8 cellular contexts compared by ENCODE assay signal in genomic region chr3:71581981-71582611, GRCh38. TPM values are rescaled to one million over a fixed set of nuclear protein-coding genes. Genes with fewer than 3 reads are reported as not detected.
A peak's percentile ranks its signal among the peaks of the same experiment; 100 is the strongest.
DNase-seq lines count a peak whose midpoint lies in the region; ATAC-seq and TF ChIP-seq lines count a peak whose summit lies in the region.

No MANE protein-coding gene starts in this region.

- H3K27me3 Mint-ChIP-seq in GM23338 (ENCODE audit: insufficient read depth, low read depth, poor library complexity) = peaks cover 34% of the 10 kb centered on the region
- H3K27me3 Mint-ChIP-seq in naive thymus-derived CD8-positive, alpha-beta T cell = no peaks in the 10 kb centered on the region
- no peaks in the 10 kb centered on the region for H3K27me3 Mint-ChIP-seq in stimulated activated naive CD8-positive, alpha-beta T cell treated with anti-CD3 and anti-CD28 coated beads, Interleukin-15, amount 100 ng/mL, for 72 hours

- ATAC-seq in GM23338 = peak; percentile 25
- peak; percentile 9 to 20 for ATAC-seq in naive thymus-derived CD8-positive, alpha-beta T cell
- peak; percentile 16 for ATAC-seq in stimulated activated naive CD8-positive, alpha-beta T cell treated with anti-CD3 and anti-CD28 coated beads, Interleukin-15, amount 100 ng/mL, for 72 hours
- no peak for ATAC-seq in GM18517 (IDR thresholded peaks at IDR 0.05; ENCODE audit: unreplicated experiment)

- peaks cover 33% of the 10 kb centered on the region for H3K27me3 ChIP-seq in GM23338 (ENCODE audit: insufficient read depth)

- no peaks in the 10 kb centered on the region; the same call in 1 of the 2 replicates for H3F3A ChIP-seq in GM23338 (replicated peaks; ENCODE audit: low read depth)

- peaks cover 29% of the 10 kb centered on the region for H3K4me1 Mint-ChIP-seq in GM23338
- peaks cover 11 to 63% (median 53%) of the 10 kb centered on the region in 4 donors for H3K4me1 Mint-ChIP-seq in naive thymus-derived CD8-positive, alpha-beta T cell
- peaks cover 65% of the 10 kb centered on the region for H3K4me1 Mint-ChIP-seq in stimulated activated naive CD8-positive, alpha-beta T cell treated with anti-CD3 and anti-CD28 coated beads, Interleukin-15, amount 100 ng/mL, for 72 hours

- no peaks in the 10 kb centered on the region for H3K9me2 ChIP-seq in GM23338 (ENCODE audit: insufficient read depth)

- H3K4me3 Mint-ChIP-seq in GM23338 = peak overlapping the region; percentile 91
- H3K4me3 Mint-ChIP-seq in naive thymus-derived CD8-positive, alpha-beta T cell = peak overlapping the region; percentile 87 to 98 (median 94)
- peak overlapping the region; percentile 95 to 97 for H3K4me3 Mint-ChIP-seq in stimulated activated naive CD8-positive, alpha-beta T cell treated with anti-CD3 and anti-CD28 coated beads, Interleukin-15, amount 100 ng/mL, for 72 hours

- H3K27ac Mint-ChIP-seq in GM23338 = peak overlapping the region; percentile 35; the same call in 1 of the 2 replicates
- peak overlapping the region; percentile 83 to 98 (median 92) for H3K27ac Mint-ChIP-seq in naive thymus-derived CD8-positive, alpha-beta T cell
- peak overlapping the region; percentile 99 to 100 for H3K27ac Mint-ChIP-seq in stimulated activated naive CD8-positive, alpha-beta T cell treated with anti-CD3 and anti-CD28 coated beads, Interleukin-15, amount 100 ng/mL, for 72 hours

- POLR2A ChIA-PET in naive thymus-derived CD8-positive, alpha-beta T cell (lab: Charles Lee) = interaction anchor here (0.7 to 2.5 kb wide), 18 partner anchors 9 to 1029 kb away, joined by 3 to 13 read pairs (median 4); no protein-coding TSS in a partner anchor

- peak overlapping the region; percentile 80 for H3K4me3 ChIP-seq in GM23338
- peak overlapping the region; percentile 77 for H3K4me3 ChIP-seq in fibroblast of villous mesenchyme (ENCODE audit: low read depth, low read length)

- H3K4me2 ChIP-seq in GM23338 = peak overlapping the region; percentile 94

- peaks cover 27% of the 10 kb centered on the region for H3K4me1 ChIP-seq in GM23338 (ENCODE audit: insufficient read depth)

- H3K27ac ChIP-seq in GM23338 (ENCODE audit: low read depth) = no peak overlapping the region

- H2AFZ ChIP-seq in GM23338 = peak overlapping the region; percentile 88; the same call in 1 of the 2 replicates

- no peaks in the 10 kb centered on the region; the same call in 2 of the 3 replicates for H3K36me3 Mint-ChIP-seq in GM23338 (ENCODE audit: low read depth)
- no peaks in the 10 kb centered on the region for H3K36me3 Mint-ChIP-seq in naive thymus-derived CD8-positive, alpha-beta T cell

- TF ChIP-seq CTCF in GM23338 (conservative IDR thresholded peaks at IDR 0.05; ENCODE audit: low read depth in 2 of 2) (no peak), fibroblast of villous mesenchyme (IDR thresholded peaks at IDR 0.05; ENCODE audit: insufficient read depth, low read depth, low read length) (no peak)

- no peaks in the 10 kb centered on the region for H4K20me1 ChIP-seq in GM23338 (replicated peaks; ENCODE audit: insufficient read depth)

- DNase-seq in GM23338 (ENCODE audit: low spot score) (peak; percentile 88), OCI-M1 (lab: John Stamatoyannopoulos, UW) (peak; percentile 66), fibroblast of villous mesenchyme (ENCODE audit: low read depth) (peak; percentile 42), OCI-M2 (lab: John Stamatoyannopoulos, UW; ENCODE audit: unreplicated experiment) (no peak)
- DNase-seq in activated effector memory CD4-positive, alpha-beta T cell treated with Interleukin-2 at 50 U/mL for 16 hours = peak; percentile 5
- DNase-seq in naive thymus-derived CD8-positive, alpha-beta T cell = peak; percentile 22 to 69 (median 35)
- peak; percentile 48 to 51 for DNase-seq in stimulated activated naive CD8-positive, alpha-beta T cell treated with anti-CD3 and anti-CD28 coated beads, Interleukin-15, amount 100 ng/mL, for 72 hours

- no peaks in the 10 kb centered on the region for H3K36me3 ChIP-seq in GM23338 (ENCODE audit: insufficient read depth)

- H3K79me2 ChIP-seq in GM23338 (replicated peaks; ENCODE audit: insufficient read depth) = no peaks in the 10 kb centered on the region; the same call in 1 of the 2 replicates

- H3K9me3 Mint-ChIP-seq in GM23338 = peaks cover 5% of the 10 kb centered on the region; the same call in 2 of the 3 replicates
- no peaks in the 10 kb centered on the region for H3K9me3 Mint-ChIP-seq in naive thymus-derived CD8-positive, alpha-beta T cell
- no peaks in the 10 kb centered on the region for H3K9me3 Mint-ChIP-seq in stimulated activated naive CD8-positive, alpha-beta T cell treated with anti-CD3 and anti-CD28 coated beads, Interleukin-15, amount 100 ng/mL, for 72 hours

TF ChIP-seq in GM23338, 12 proteins besides CTCF, POLR2A, EP300 and RAD21 (continues in another document):
- TF ChIP-seq, protein P1, sequence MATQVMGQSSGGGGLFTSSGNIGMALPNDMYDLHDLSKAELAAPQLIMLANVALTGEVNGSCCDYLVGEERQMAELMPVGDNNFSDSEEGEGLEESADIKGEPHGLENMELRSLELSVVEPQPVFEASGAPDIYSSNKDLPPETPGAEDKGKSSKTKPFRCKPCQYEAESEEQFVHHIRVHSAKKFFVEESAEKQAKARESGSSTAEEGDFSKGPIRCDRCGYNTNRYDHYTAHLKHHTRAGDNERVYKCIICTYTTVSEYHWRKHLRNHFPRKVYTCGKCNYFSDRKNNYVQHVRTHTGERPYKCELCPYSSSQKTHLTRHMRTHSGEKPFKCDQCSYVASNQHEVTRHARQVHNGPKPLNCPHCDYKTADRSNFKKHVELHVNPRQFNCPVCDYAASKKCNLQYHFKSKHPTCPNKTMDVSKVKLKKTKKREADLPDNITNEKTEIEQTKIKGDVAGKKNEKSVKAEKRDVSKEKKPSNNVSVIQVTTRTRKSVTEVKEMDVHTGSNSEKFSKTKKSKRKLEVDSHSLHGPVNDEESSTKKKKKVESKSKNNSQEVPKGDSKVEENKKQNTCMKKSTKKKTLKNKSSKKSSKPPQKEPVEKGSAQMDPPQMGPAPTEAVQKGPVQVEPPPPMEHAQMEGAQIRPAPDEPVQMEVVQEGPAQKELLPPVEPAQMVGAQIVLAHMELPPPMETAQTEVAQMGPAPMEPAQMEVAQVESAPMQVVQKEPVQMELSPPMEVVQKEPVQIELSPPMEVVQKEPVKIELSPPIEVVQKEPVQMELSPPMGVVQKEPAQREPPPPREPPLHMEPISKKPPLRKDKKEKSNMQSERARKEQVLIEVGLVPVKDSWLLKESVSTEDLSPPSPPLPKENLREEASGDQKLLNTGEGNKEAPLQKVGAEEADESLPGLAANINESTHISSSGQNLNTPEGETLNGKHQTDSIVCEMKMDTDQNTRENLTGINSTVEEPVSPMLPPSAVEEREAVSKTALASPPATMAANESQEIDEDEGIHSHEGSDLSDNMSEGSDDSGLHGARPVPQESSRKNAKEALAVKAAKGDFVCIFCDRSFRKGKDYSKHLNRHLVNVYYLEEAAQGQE (IDR thresholded peaks at IDR 0.05; ENCODE audit: unreplicated experiment) = no peak
- TF ChIP-seq, protein P2, sequence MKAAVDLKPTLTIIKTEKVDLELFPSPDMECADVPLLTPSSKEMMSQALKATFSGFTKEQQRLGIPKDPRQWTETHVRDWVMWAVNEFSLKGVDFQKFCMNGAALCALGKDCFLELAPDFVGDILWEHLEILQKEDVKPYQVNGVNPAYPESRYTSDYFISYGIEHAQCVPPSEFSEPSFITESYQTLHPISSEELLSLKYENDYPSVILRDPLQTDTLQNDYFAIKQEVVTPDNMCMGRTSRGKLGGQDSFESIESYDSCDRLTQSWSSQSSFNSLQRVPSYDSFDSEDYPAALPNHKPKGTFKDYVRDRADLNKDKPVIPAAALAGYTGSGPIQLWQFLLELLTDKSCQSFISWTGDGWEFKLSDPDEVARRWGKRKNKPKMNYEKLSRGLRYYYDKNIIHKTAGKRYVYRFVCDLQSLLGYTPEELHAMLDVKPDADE (IDR thresholded peaks at IDR 0.05) = no peak

RNA-seq across cellular contexts. Expression of gene FOXP1, which starts 1.4 kb away (rescaled TPM):
- total RNA-seq in GM23338 (2014; rRNA removed; shearing (Covaris generic)) = 27.0 and 32.9 TPM in 2 replicates
- polyA plus RNA-seq in GM23338 (2016; fragmentation: Nextera tagmentation; extraction: Ambion mirVana) = 31.0 and 35.5 TPM in 2 replicates
- total RNA-seq in fibroblast of villous mesenchyme = 55.7 and 97.3 TPM in 2 replicates
- 100 to 1,000 TPM; 420 to 443 TPM for total RNA-seq in naive thymus-derived CD8-positive, alpha-beta T cell
- polyA plus RNA-seq in naive thymus-derived CD8-positive, alpha-beta T cell = 100 to 1,000 TPM; 280 to 382 (median 361) TPM

Comparison
In these comparisons a context has a peak if more than half of its experiments do, and no peak if none do; other contexts are left out.
1. H3K27ac Mint-ChIP-seq: peak in every context shown above with its lines; median percentile 100 in stimulated activated naive CD8-positive, alpha-beta T cell treated with anti-CD3 and anti-CD28 coated beads, Interleukin-15, amount 100 ng/mL, for 72 hours; 92 in naive thymus-derived CD8-positive, alpha-beta T cell; 35 in GM23338.